Comparison of ENCODE assay signal across 9 cellular contexts in genomic region chr10:119686465-119687191, GRCh38. TPM values are rescaled to one million over a fixed set of nuclear protein-coding genes. Genes with fewer than 3 reads are reported as not detected.
DNase-seq lines count a peak whose midpoint lies in the region; ATAC-seq, FAIRE-seq and TF ChIP-seq lines count a peak whose summit lies in the region.
"Had no signal": no experiment of that assay in that cellular context is flagged by ENCODE, and none has a peak within 500 bp of the region (broad histone marks: within the 10 kb centered on the region; RNA-seq: fewer than 3 reads in every experiment).

No MANE protein-coding gene starts in this region.

- H3K4me1 Mint-ChIP-seq in CD4-positive, CD25-positive, alpha-beta regulatory T cell, result peaks cover 0 to 30% (median 19%) of the 10 kb centered on the region in 4 donors
- peaks cover 31 to 41% of the 10 kb centered on the region in 2 donors for H3K4me1 Mint-ChIP-seq in natural killer cell treated with Interleukin-12 subunit alpha and Interleukin-12 subunit beta and Interleukin-15 and Interleukin-18, amount 100 ng/mL, for 72 hours (ENCODE audit: low read depth in 2 of 2)
- H3K4me1 Mint-ChIP-seq in stimulated activated memory B cell treated with anti-CD40 and anti-IgM and Interleukin-4, amounts not matched to agents 10 μg/mL and 1 μg/mL and 100 μg/mL, for 72 hours, result peaks cover 35% of the 10 kb centered on the region

- no peaks in the 10 kb centered on the region for H3K9me3 Mint-ChIP-seq in CD4-positive, CD25-positive, alpha-beta regulatory T cell
- H3K9me3 Mint-ChIP-seq in natural killer cell treated with Interleukin-12 subunit alpha and Interleukin-12 subunit beta and Interleukin-15 and Interleukin-18, amount 100 ng/mL, for 72 hours, result no peaks in the 10 kb centered on the region
- no peaks in the 10 kb centered on the region for H3K9me3 Mint-ChIP-seq in stimulated activated memory B cell treated with anti-CD40 and anti-IgM and Interleukin-4, amounts not matched to agents 10 μg/mL and 1 μg/mL and 100 μg/mL, for 72 hours

- peak overlapping the region; percentile 23 to 88 (median 85) for H3K4me3 Mint-ChIP-seq in CD4-positive, CD25-positive, alpha-beta regulatory T cell
- H3K4me3 Mint-ChIP-seq in natural killer cell treated with Interleukin-12 subunit alpha and Interleukin-12 subunit beta and Interleukin-15 and Interleukin-18, amount 100 ng/mL, for 72 hours, result peak overlapping the region; percentile 59
- H3K4me3 Mint-ChIP-seq in stimulated activated memory B cell treated with anti-CD40 and anti-IgM and Interleukin-4, amounts not matched to agents 10 μg/mL and 1 μg/mL and 100 μg/mL, for 72 hours, result peak overlapping the region; percentile 35

- peak; percentile 79 to 88 for ATAC-seq in CD4-positive, CD25-positive, alpha-beta regulatory T cell (ENCODE audit: low read depth in 2 of 2)
- peak; percentile 83 for ATAC-seq in GM19463 (IDR thresholded peaks at IDR 0.05; ENCODE audit: unreplicated experiment)
- peak; percentile 85 to 86 for ATAC-seq in natural killer cell treated with Interleukin-12 subunit alpha and Interleukin-12 subunit beta and Interleukin-15 and Interleukin-18, amount 100 ng/mL, for 72 hours
- peak; percentile 91 for ATAC-seq in stimulated activated memory B cell treated with anti-CD40 and anti-IgM and Interleukin-4, amounts not matched to agents 10 μg/mL and 1 μg/mL and 100 μg/mL, for 72 hours

- peak; percentile 72 to 79 (median 78) for DNase-seq in CD4-positive, CD25-positive, alpha-beta regulatory T cell
- peak; percentile 71 for DNase-seq in HT-29 (ENCODE audit: low spot score)
- peak; percentile 53 for DNase-seq in RCC 7860 (ENCODE audit: low spot score)
- DNase-seq in activated T-helper 9 cell treated with anti-CD3 and anti-CD28 coated beads, Interleukin-2, amount 50 U/mL, for 16 hours (ENCODE audit: low read depth), result peak; percentile 82
- DNase-seq in fibroblast of the aortic adventitia (ENCODE audit: low read depth), result peak; percentile 91
- DNase-seq in natural killer cell treated with Interleukin-12 subunit alpha and Interleukin-12 subunit beta and Interleukin-15 and Interleukin-18, amount 100 ng/mL, for 72 hours (ENCODE audit: low spot score), result peak; percentile 77

- H3K27ac ChIP-seq in CD4-positive, CD25-positive, alpha-beta regulatory T cell (ENCODE audit: insufficient read depth, low read length, poor library complexity, severe bottlenecking), result peak overlapping the region; percentile 63

- no peaks in the 10 kb centered on the region for H3K27me3 ChIP-seq in CD4-positive, CD25-positive, alpha-beta regulatory T cell (ENCODE audit: control insufficient read depth, insufficient read depth, low read length)

- H3K36me3 ChIP-seq in CD4-positive, CD25-positive, alpha-beta regulatory T cell (ENCODE audit: control insufficient read depth, insufficient read depth, low read length), result no peaks in the 10 kb centered on the region

- peak overlapping the region; percentile 87 for H3K4me3 ChIP-seq in CD4-positive, CD25-positive, alpha-beta regulatory T cell (ENCODE audit: low read depth, low read length)
- H3K4me3 ChIP-seq in fibroblast of the aortic adventitia (ENCODE audit: low read depth, low read length), result peak overlapping the region; percentile 59

- no peaks in the 10 kb centered on the region for H3K36me3 Mint-ChIP-seq in CD4-positive, CD25-positive, alpha-beta regulatory T cell
- no peaks in the 10 kb centered on the region for H3K36me3 Mint-ChIP-seq in natural killer cell treated with Interleukin-12 subunit alpha and Interleukin-12 subunit beta and Interleukin-15 and Interleukin-18, amount 100 ng/mL, for 72 hours
- no peaks in the 10 kb centered on the region for H3K36me3 Mint-ChIP-seq in stimulated activated memory B cell treated with anti-CD40 and anti-IgM and Interleukin-4, amounts not matched to agents 10 μg/mL and 1 μg/mL and 100 μg/mL, for 72 hours

- peaks cover 12% of the 10 kb centered on the region for H3K4me1 ChIP-seq in CD4-positive, CD25-positive, alpha-beta regulatory T cell (ENCODE audit: control insufficient read depth, insufficient read depth, low read length, poor library complexity, severe bottlenecking)

- TF ChIP-seq CTCF in fibroblast of the aortic adventitia (IDR thresholded peaks at IDR 0.05; ENCODE audit: insufficient read depth, low read length), result peak; percentile 85

- H3K9me3 ChIP-seq in CD4-positive, CD25-positive, alpha-beta regulatory T cell (ENCODE audit: control insufficient read depth in 2 of 2, low read length in 2 of 2), result no peaks in the 10 kb centered on the region

- no peaks in the 10 kb centered on the region for H3K27me3 Mint-ChIP-seq in CD4-positive, CD25-positive, alpha-beta regulatory T cell
- H3K27me3 Mint-ChIP-seq in natural killer cell treated with Interleukin-12 subunit alpha and Interleukin-12 subunit beta and Interleukin-15 and Interleukin-18, amount 100 ng/mL, for 72 hours, result peaks cover 0 to 4% of the 10 kb centered on the region in 2 donors
- H3K27me3 Mint-ChIP-seq in stimulated activated memory B cell treated with anti-CD40 and anti-IgM and Interleukin-4, amounts not matched to agents 10 μg/mL and 1 μg/mL and 100 μg/mL, for 72 hours, result peaks cover 9% of the 10 kb centered on the region

- no peak for FAIRE-seq in RCC 7860 (lab: Jason Lieb, UNC)
- FAIRE-seq: colon had no signal

- H3K27ac Mint-ChIP-seq in CD4-positive, CD25-positive, alpha-beta regulatory T cell, result peak overlapping the region; percentile 74 to 83 (median 81)
- H3K27ac Mint-ChIP-seq in natural killer cell treated with Interleukin-12 subunit alpha and Interleukin-12 subunit beta and Interleukin-15 and Interleukin-18, amount 100 ng/mL, for 72 hours, result peak overlapping the region; percentile 45 to 84
- peak overlapping the region; percentile 63 for H3K27ac Mint-ChIP-seq in stimulated activated memory B cell treated with anti-CD40 and anti-IgM and Interleukin-4, amounts not matched to agents 10 μg/mL and 1 μg/mL and 100 μg/mL, for 72 hours

RNA-seq across cellular contexts. Expression of gene BAG3, which starts 35.4 kb away (rescaled TPM):
- total RNA-seq in CD4-positive, CD25-positive, alpha-beta regulatory T cell, result 38.2 TPM
- 1 to 10 TPM; 6.7 to 8.7 (median 7.4) TPM for polyA plus RNA-seq in CD4-positive, CD25-positive, alpha-beta regulatory T cell
- 15.3 and 18.5 TPM in 2 replicates for total RNA-seq in HT-29 (2014; rRNA removed; shearing (Covaris generic))
- total RNA-seq in fibroblast of the aortic adventitia (ENCODE audit: low replicate concordance), result 7.8 and 19.2 TPM in 2 replicates
- total RNA-seq in natural killer cell treated with Interleukin-12 subunit alpha and Interleukin-12 subunit beta and Interleukin-15 and Interleukin-18, amount 100 ng/mL, for 72 hours, result 10 to 100 TPM; 10.5 to 12.7 TPM

RNA-seq across cellular contexts. Expression of gene INPP5F, which starts 39.2 kb away (rescaled TPM):
- 22.1 TPM for total RNA-seq in CD4-positive, CD25-positive, alpha-beta regulatory T cell
- polyA plus RNA-seq in CD4-positive, CD25-positive, alpha-beta regulatory T cell, result 10 to 100 TPM; 10.4 to 14.3 (median 10.9) TPM
- total RNA-seq in HT-29 (2014; rRNA removed; shearing (Covaris generic)), result 5.6 and 5.8 TPM in 2 replicates
- total RNA-seq in fibroblast of the aortic adventitia (ENCODE audit: low replicate concordance), result 14.1 and 22.2 TPM in 2 replicates
- total RNA-seq in natural killer cell treated with Interleukin-12 subunit alpha and Interleukin-12 subunit beta and Interleukin-15 and Interleukin-18, amount 100 ng/mL, for 72 hours, result 10 to 100 TPM in 1 of 2 donors, 1 to 10 TPM in 1; 6.7 to 15.4 TPM

Comparison
In these comparisons a context has a peak if more than half of its experiments do, and no peak if none do; other contexts are left out.
1. Peak in every context shown above with its lines: DNase-seq, ATAC-seq, H3K4me3 ChIP-seq and H3K27ac ChIP-seq.
2. H3K4me3 Mint-ChIP-seq: peak in every context shown above with its lines; median percentile 85 in CD4-positive, CD25-positive, alpha-beta regulatory T cell; 59 in natural killer cell treated with Interleukin-12 subunit alpha and Interleukin-12 subunit beta and Interleukin-15 and Interleukin-18, amount 100 ng/mL, for 72 hours; 35 in stimulated activated memory B cell treated with anti-CD40 and anti-IgM and Interleukin-4, amounts not matched to agents 10 μg/mL and 1 μg/mL and 100 μg/mL, for 72 hours.